Comparison of ENCODE assay signal across 1 cellular context in the genomic region with DNA sequence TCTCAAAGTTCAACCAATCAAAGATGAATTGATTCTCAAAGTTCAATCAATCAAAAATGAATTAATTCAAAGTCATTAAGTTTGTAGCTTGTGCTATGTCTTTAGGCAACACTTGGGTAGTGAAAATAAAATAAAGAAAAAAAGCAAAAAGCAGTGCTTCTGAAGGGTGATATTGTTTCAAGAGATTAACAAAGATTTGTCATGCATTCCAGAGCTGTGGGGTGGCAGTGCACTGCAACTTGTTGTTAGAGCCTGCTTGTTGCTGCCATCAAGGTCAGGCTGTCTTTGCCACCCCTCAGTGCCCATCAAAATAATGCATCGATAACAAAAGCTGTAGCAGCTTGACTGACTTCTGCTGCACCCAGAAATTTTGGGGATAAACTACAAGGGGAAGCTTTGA.
TF ChIP-seq lines count a peak whose summit lies in the region.

No MANE protein-coding gene starts in this region.

TF ChIP-seq in H1, 55 proteins besides CTCF, POLR2A, EP300 and RAD21:
- TF ChIP-seq NANOG (IDR thresholded peaks at IDR 0.05; ENCODE audit: insufficient read depth, low read depth, low read length, poor library complexity, severe bottlenecking) (no peak), BRCA1 (IDR thresholded peaks at IDR 0.05; ENCODE audit: low read depth, low read length) (no peak), HDAC6 (IDR thresholded peaks at IDR 0.05; ENCODE audit: low read depth, low read length) (no peak), SIX5 (IDR thresholded peaks at IDR 0.05; ENCODE audit: low read depth, low read length) (no peak), TCF12 (IDR thresholded peaks at IDR 0.05; ENCODE audit: low read depth, low read length) (no peak), SP2 (IDR thresholded peaks at IDR 0.05; ENCODE audit: low read length) (no peak), RXRA (IDR thresholded peaks at IDR 0.05; ENCODE audit: insufficient read depth, low read depth, low read length) (no peak), FOSL1 (IDR thresholded peaks at IDR 0.05; ENCODE audit: insufficient read depth, low read depth, low read length) (no peak), TBP (IDR thresholded peaks at IDR 0.05; ENCODE audit: low read depth, low read length) (no peak), SIN3A (conservative IDR thresholded peaks at IDR 0.05 in 1 of 2, IDR thresholded peaks at IDR 0.05 in 1 of 2; ENCODE audit: low read depth in 1 of 2, low read length in 2 of 2) (no peak), SP1 (IDR thresholded peaks at IDR 0.05; ENCODE audit: low read depth, low read length) (no peak), TAF7 (optimal IDR thresholded peaks at IDR 0.05; ENCODE audit: borderline replicate concordance, low read depth, low read length) (no peak)
- TF ChIP-seq, protein P1, sequence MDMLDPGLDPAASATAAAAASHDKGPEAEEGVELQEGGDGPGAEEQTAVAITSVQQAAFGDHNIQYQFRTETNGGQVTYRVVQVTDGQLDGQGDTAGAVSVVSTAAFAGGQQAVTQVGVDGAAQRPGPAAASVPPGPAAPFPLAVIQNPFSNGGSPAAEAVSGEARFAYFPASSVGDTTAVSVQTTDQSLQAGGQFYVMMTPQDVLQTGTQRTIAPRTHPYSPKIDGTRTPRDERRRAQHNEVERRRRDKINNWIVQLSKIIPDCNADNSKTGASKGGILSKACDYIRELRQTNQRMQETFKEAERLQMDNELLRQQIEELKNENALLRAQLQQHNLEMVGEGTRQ (IDR thresholded peaks at IDR 0.05; ENCODE audit: low read length), result no peak
- TF ChIP-seq, protein P2, sequence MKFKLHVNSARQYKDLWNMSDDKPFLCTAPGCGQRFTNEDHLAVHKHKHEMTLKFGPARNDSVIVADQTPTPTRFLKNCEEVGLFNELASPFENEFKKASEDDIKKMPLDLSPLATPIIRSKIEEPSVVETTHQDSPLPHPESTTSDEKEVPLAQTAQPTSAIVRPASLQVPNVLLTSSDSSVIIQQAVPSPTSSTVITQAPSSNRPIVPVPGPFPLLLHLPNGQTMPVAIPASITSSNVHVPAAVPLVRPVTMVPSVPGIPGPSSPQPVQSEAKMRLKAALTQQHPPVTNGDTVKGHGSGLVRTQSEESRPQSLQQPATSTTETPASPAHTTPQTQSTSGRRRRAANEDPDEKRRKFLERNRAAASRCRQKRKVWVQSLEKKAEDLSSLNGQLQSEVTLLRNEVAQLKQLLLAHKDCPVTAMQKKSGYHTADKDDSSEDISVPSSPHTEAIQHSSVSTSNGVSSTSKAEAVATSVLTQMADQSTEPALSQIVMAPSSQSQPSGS (IDR thresholded peaks at IDR 0.05; ENCODE audit: low read length), result no peak
